In the genomic region with DNA sequence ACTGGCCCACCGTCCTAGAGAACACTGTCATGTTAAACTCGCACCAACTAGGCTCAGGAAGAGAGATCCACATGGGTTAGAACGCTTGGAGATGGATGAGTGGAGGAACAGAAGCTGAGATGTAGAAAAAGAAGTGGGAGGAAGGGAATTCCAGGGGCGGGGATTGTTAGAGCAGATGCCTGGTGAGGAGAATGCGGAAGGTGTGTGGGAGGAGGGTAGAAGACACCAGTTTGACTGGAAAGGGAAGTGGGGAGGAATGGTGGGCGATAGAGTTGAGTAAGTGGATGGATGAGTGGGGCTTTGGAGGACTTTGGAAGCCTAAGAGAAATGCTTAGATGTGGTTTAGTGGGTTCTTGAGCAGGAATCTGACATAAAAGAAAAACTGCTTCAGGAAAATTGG, we compare ENCODE assay signal across 1 cellular context.
TF ChIP-seq lines count a peak whose summit lies in the region.

No MANE protein-coding gene starts in this region.

TF ChIP-seq in A549, 52 proteins besides CTCF, POLR2A, EP300 and RAD21 (continued from another document):
- TF ChIP-seq GATA3 (IDR thresholded peaks at IDR 0.05; ENCODE audit: borderline replicate concordance), result no peak
- TF ChIP-seq HOXB5 (CRISPR knock-in tag; IDR thresholded peaks at IDR 0.05), result no peak
- TF ChIP-seq, protein P1, sequence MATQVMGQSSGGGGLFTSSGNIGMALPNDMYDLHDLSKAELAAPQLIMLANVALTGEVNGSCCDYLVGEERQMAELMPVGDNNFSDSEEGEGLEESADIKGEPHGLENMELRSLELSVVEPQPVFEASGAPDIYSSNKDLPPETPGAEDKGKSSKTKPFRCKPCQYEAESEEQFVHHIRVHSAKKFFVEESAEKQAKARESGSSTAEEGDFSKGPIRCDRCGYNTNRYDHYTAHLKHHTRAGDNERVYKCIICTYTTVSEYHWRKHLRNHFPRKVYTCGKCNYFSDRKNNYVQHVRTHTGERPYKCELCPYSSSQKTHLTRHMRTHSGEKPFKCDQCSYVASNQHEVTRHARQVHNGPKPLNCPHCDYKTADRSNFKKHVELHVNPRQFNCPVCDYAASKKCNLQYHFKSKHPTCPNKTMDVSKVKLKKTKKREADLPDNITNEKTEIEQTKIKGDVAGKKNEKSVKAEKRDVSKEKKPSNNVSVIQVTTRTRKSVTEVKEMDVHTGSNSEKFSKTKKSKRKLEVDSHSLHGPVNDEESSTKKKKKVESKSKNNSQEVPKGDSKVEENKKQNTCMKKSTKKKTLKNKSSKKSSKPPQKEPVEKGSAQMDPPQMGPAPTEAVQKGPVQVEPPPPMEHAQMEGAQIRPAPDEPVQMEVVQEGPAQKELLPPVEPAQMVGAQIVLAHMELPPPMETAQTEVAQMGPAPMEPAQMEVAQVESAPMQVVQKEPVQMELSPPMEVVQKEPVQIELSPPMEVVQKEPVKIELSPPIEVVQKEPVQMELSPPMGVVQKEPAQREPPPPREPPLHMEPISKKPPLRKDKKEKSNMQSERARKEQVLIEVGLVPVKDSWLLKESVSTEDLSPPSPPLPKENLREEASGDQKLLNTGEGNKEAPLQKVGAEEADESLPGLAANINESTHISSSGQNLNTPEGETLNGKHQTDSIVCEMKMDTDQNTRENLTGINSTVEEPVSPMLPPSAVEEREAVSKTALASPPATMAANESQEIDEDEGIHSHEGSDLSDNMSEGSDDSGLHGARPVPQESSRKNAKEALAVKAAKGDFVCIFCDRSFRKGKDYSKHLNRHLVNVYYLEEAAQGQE (IDR thresholded peaks at IDR 0.05), result no peak
TF ChIP-seq in A549: peak in this region for 0.
